23 cellular contexts compared by ENCODE assay signal in genomic region chr5:39257554-39257953, GRCh38. TPM values are rescaled to one million over a fixed set of nuclear protein-coding genes. Genes with fewer than 3 reads are reported as not detected.
DNase-seq lines count a peak whose midpoint lies in the region; ATAC-seq and TF ChIP-seq lines count a peak whose summit lies in the region.
"Had no signal": no experiment of that assay in that cellular context is flagged by ENCODE, and none has a peak within 500 bp of the region (broad histone marks: within the 10 kb centered on the region; RNA-seq: fewer than 3 reads in every experiment).

No MANE protein-coding gene starts in this region.

- H3K4me1 ChIP-seq in KMS-11 (ENCODE audit: low read depth, poor library complexity, severe bottlenecking) (peaks cover 45% of the 10 kb centered on the region), right lobe of liver (peaks cover 0 to 9% (median 7%) of the 10 kb centered on the region in 4 donors)
- H3K4me1 ChIP-seq: SJCRH30 had no signal

- no peak overlapping the region for H2AFZ ChIP-seq in KMS-11 (ENCODE audit: low read depth)

- H3K9me3 Mint-ChIP-seq in immature natural killer cell = no peaks in the 10 kb centered on the region
- H3K9me3 Mint-ChIP-seq: CD8-positive, alpha-beta T cell had no signal

- peak; percentile 73 to 91 (median 84) for ATAC-seq in right lobe of liver
- no peak for ATAC-seq in HG03442 (IDR thresholded peaks at IDR 0.05; ENCODE audit: unreplicated experiment)
- no peak for ATAC-seq in HG02763 (IDR thresholded peaks at IDR 0.05; ENCODE audit: unreplicated experiment)
- no peak for ATAC-seq in GM19397 (IDR thresholded peaks at IDR 0.05; ENCODE audit: unreplicated experiment)
- ATAC-seq: CD8-positive, alpha-beta T cell had no signal

- no peak overlapping the region for H3K4me3 ChIP-seq in KMS-11 (IDR thresholded peaks at IDR 0.05; ENCODE audit: insufficient read depth, low read depth, low read length)
- H3K4me3 ChIP-seq in right lobe of liver = no peak overlapping the region
- H3K4me3 ChIP-seq: BLaER1 treated with 17β-estradiol and CSF1 and Interleukin-3, amounts not matched to agents 10 nM and 100 nM; SJCRH30 had no signal

- intact Hi-C loops in right lobe of liver (cut with DNase I) = no loop called here

- peaks cover 0 to 5% (median 3%) of the 10 kb centered on the region in 3 donors for H3K36me3 Mint-ChIP-seq in immature natural killer cell
- H3K36me3 Mint-ChIP-seq: CD8-positive, alpha-beta T cell had no signal

- no peak for TF ChIP-seq POLR2A in right lobe of liver (IDR thresholded peaks at IDR 0.05)

- peak overlapping the region in 1 of 5 donors; percentile 10 for H3K4me3 Mint-ChIP-seq in immature natural killer cell

- 0 out of 2 replicates have a peak, but pooled peaks cover 3% of the 10 kb centered on the region for H3K27me3 ChIP-seq in KMS-11 (ENCODE audit: insufficient read depth, low read depth)
- H3K27me3 ChIP-seq in right lobe of liver = no peaks in the 10 kb centered on the region
- H3K27me3 ChIP-seq: BLaER1 treated with 17β-estradiol and CSF1 and Interleukin-3, amounts not matched to agents 10 nM and 100 nM; SJCRH30 had no signal

- H3K79me2 ChIP-seq in KMS-11 (ENCODE audit: insufficient read depth, low read depth) = no peaks in the 10 kb centered on the region

- H3K36me3 ChIP-seq in KMS-11 (ENCODE audit: insufficient read depth) (no peaks in the 10 kb centered on the region), right lobe of liver (no peaks in the 10 kb centered on the region)
- H3K36me3 ChIP-seq: BLaER1 treated with 17β-estradiol and CSF1 and Interleukin-3, amounts not matched to agents 10 nM and 100 nM; SJCRH30 had no signal

- DNase-seq in immature natural killer cell = no peak
- no peak for DNase-seq in right lobe of liver
- no peak for DNase-seq in anterior cingulate cortex (lab: John Stamatoyannopoulos, UW)
- DNase-seq: ACHN; CD8-positive, alpha-beta T cell; DMS53; GDM1; H7; IMR-90; MV-4-11; NCI-H1105 treated with DMSO at 0.1 percent for 48 hours; NCI-H2029 treated with DMSO at 0.1 percent for 48 hours; NCI-H2171; NCI-H345; NCI-H524 treated with DMSO at 0.1 percent for 48 hours; NCI-H82; SJCRH30 had no signal

- no peaks in the 10 kb centered on the region for H3K27me3 Mint-ChIP-seq in immature natural killer cell (ENCODE audit: low read depth in 3 of 3)

- peak overlapping the region; percentile 67; the same call in 1 of the 2 replicates for H3K4me2 ChIP-seq in KMS-11

- H3K4me1 Mint-ChIP-seq in immature natural killer cell = peaks cover 84 to 99% of the 10 kb centered on the region in 2 donors

- WGBS in right lobe of liver (ENCODE audit: insufficient coverage, low coverage, low lambda C conversion rate, missing lambda C conversion rate) = 36% methylated on average over 3 of the region's 3 CpGs

- H3K27ac ChIP-seq in KMS-11 (no peak overlapping the region), right lobe of liver (peak overlapping the region in 1 of 3 donors; percentile 46)
- H3K27ac ChIP-seq: SJCRH30 had no signal

- H3K9me3 ChIP-seq in right lobe of liver = no peaks in the 10 kb centered on the region
- H3K9me3 ChIP-seq: BLaER1 treated with 17β-estradiol and CSF1 and Interleukin-3, amounts not matched to agents 10 nM and 100 nM; SJCRH30 had no signal

- peak overlapping the region; percentile 12 to 84 (median 72) for H3K27ac Mint-ChIP-seq in immature natural killer cell

- no peaks in the 10 kb centered on the region for H4K20me1 ChIP-seq in KMS-11 (ENCODE audit: insufficient read depth)
- H4K20me1 ChIP-seq: BLaER1 treated with 17β-estradiol and CSF1 and Interleukin-3, amounts not matched to agents 10 nM and 100 nM had no signal

- TF ChIP-seq CTCF in KMS-11 (conservative IDR thresholded peaks at IDR 0.05; ENCODE audit: low read depth, low read length) (no peak), right lobe of liver (IDR thresholded peaks at IDR 0.05) (no peak)

- no peak overlapping the region for H3K9ac ChIP-seq in KMS-11
- H3K9ac ChIP-seq: BLaER1 treated with 17β-estradiol and CSF1 and Interleukin-3, amounts not matched to agents 10 nM and 100 nM had no signal

RNA-seq across cellular contexts. Expression of gene FYB1, which starts 38.2 kb away (rescaled TPM):
- 100 to 1,000 TPM in 1 of 3 donors, 10 to 100 TPM in 2; 50.6 to 205 (median 80.2) TPM for polyA plus RNA-seq in immature natural killer cell
- total RNA-seq in right lobe of liver = 10 to 100 TPM in 3 of 6 experiments, 1 to 10 TPM in 3; 3.7 to 15.3 (median 9.1) TPM
- total RNA-seq: H7, HT1080, IMR-90, SJCRH30 had no signal
- polyA plus RNA-seq: IMR-90 had no signal

Comparison
In these comparisons a context has a peak if more than half of its experiments do, and no peak if none do; other contexts are left out.
1. ATAC-seq: peak in right lobe of liver (4 of 4); none in HG03442 (single experiment), HG02763 (single experiment) and GM19397 (single experiment).